8 cellular contexts compared by ENCODE assay signal in genomic region chr16:70113599-70113981, GRCh38. TPM values are rescaled to one million over a fixed set of nuclear protein-coding genes. Genes with fewer than 3 reads are reported as not detected.
A peak's percentile ranks its signal among the peaks of the same experiment; 100 is the strongest.
DNase-seq lines count a peak whose midpoint lies in the region; ATAC-seq, FAIRE-seq and TF ChIP-seq lines count a peak whose summit lies in the region.
"Not testable (repeated sequence)": the region's sequence is repeated elsewhere in the genome, so short reads cannot be mapped to it uniquely, and the experiment has no call there.

No MANE protein-coding gene starts in this region.

- ATAC-seq in GM18502 (IDR thresholded peaks at IDR 0.05; ENCODE audit: poor library complexity, unreplicated experiment) = peak; percentile 22
- ATAC-seq in GM23338 = peak; percentile 48
- peak; percentile 36 for ATAC-seq in HG03354 (IDR thresholded peaks at IDR 0.05; ENCODE audit: poor library complexity, severe bottlenecking, unreplicated experiment)
- peak; percentile 53 to 73 for ATAC-seq in right cardiac atrium
- peak; percentile 69 for ATAC-seq in omental fat pad (ENCODE audit: low FRiP score)

- not testable (repeated sequence) for DNase-seq in GM23338 (ENCODE audit: low spot score); T-helper 2 cell treated with Interferon-gamma antibody and Interleukin-4, amounts not matched to agents 5 μg/mL and 100 μg/mL, for 36 hours (ENCODE audit: low spot score); bronchial epithelial cell (ENCODE audit: low read depth); right cardiac atrium; omental fat pad (ENCODE audit: low spot score)

- H3K9me3 ChIP-seq in right cardiac atrium (ENCODE audit: control insufficient read depth, low read length) = not testable (repeated sequence)

- not testable (repeated sequence) for H3K4me1 ChIP-seq in GM23338 (ENCODE audit: insufficient read depth); right cardiac atrium (ENCODE audit: control insufficient read depth, insufficient read depth, low read length); urinary bladder (ENCODE audit: insufficient read depth)

- not testable (repeated sequence) for TF ChIP-seq CTCF in GM23338 (conservative IDR thresholded peaks at IDR 0.05; ENCODE audit: low read depth in 2 of 2); bronchial epithelial cell (IDR thresholded peaks at IDR 0.05; ENCODE audit: insufficient read depth, low read length, severe bottlenecking); omental fat pad (IDR thresholded peaks at IDR 0.05)

- WGBS in right cardiac atrium = 0% methylated on average over 2 of the region's 15 CpGs
- 0% methylated on average over 2 of the region's 15 CpGs for whole genome bisulfite sequencing in urinary bladder

- H3K4me1 Mint-ChIP-seq in GM23338 = not testable (repeated sequence)
- peaks cover 13% of the 10 kb centered on the region for H3K4me1 Mint-ChIP-seq in T-helper 2 cell treated with Interferon-gamma antibody and Interleukin-4, amounts not matched to agents 5 μg/mL and 100 μg/mL, for 36 hours (ENCODE audit: low read depth)

- not testable (repeated sequence) for H4K20me1 ChIP-seq in GM23338 (replicated peaks; ENCODE audit: insufficient read depth)

- not testable (repeated sequence) for H3K27me3 Mint-ChIP-seq in GM23338 (ENCODE audit: insufficient read depth, low read depth, poor library complexity); T-helper 2 cell treated with Interferon-gamma antibody and Interleukin-4, amounts not matched to agents 5 μg/mL and 100 μg/mL, for 36 hours (ENCODE audit: low read depth)

- H3K36me3 ChIP-seq in GM23338 (ENCODE audit: insufficient read depth); bronchial epithelial cell (ENCODE audit: control insufficient read depth, insufficient read depth, low read length); urinary bladder (ENCODE audit: insufficient read depth): not testable (repeated sequence)

- not testable (repeated sequence) for H3F3A ChIP-seq in GM23338 (replicated peaks; ENCODE audit: low read depth)

- FAIRE-seq in bronchial epithelial cell (lab: Jason Lieb, UNC) = not testable (repeated sequence)

- not testable (repeated sequence) for H3K27me3 ChIP-seq in GM23338 (ENCODE audit: insufficient read depth); bronchial epithelial cell (ENCODE audit: control insufficient read depth, insufficient read depth, low read length); right cardiac atrium (ENCODE audit: control insufficient read depth, insufficient read depth)

- H3K9me3 Mint-ChIP-seq in GM23338; T-helper 2 cell treated with Interferon-gamma antibody and Interleukin-4, amounts not matched to agents 5 μg/mL and 100 μg/mL, for 36 hours: not testable (repeated sequence)

- peak overlapping the region; percentile 97 for H3K4me3 Mint-ChIP-seq in GM23338
- peak overlapping the region; percentile 93 for H3K4me3 Mint-ChIP-seq in T-helper 2 cell treated with Interferon-gamma antibody and Interleukin-4, amounts not matched to agents 5 μg/mL and 100 μg/mL, for 36 hours

- not testable (repeated sequence) for H3K27ac ChIP-seq in GM23338 (ENCODE audit: low read depth)
- H3K27ac ChIP-seq in right cardiac atrium (ENCODE audit: low read length) (peak overlapping the region; percentile 98), urinary bladder (ENCODE audit: low read depth) (peak overlapping the region; percentile 81)

- H3K79me2 ChIP-seq in GM23338 (replicated peaks; ENCODE audit: insufficient read depth) = peaks cover 37% of the 10 kb centered on the region

- H3K9me2 ChIP-seq in GM23338 (ENCODE audit: insufficient read depth) = not testable (repeated sequence)

- H3K36me3 Mint-ChIP-seq in GM23338 (ENCODE audit: low read depth) = peaks cover 12% of the 10 kb centered on the region
- H3K36me3 Mint-ChIP-seq in T-helper 2 cell treated with Interferon-gamma antibody and Interleukin-4, amounts not matched to agents 5 μg/mL and 100 μg/mL, for 36 hours (ENCODE audit: low read depth) = not testable (repeated sequence)

- H3K4me2 ChIP-seq in GM23338 = peak overlapping the region; percentile 90

- not testable (repeated sequence) for H3K27ac Mint-ChIP-seq in GM23338
- peak overlapping the region; percentile 63 for H3K27ac Mint-ChIP-seq in T-helper 2 cell treated with Interferon-gamma antibody and Interleukin-4, amounts not matched to agents 5 μg/mL and 100 μg/mL, for 36 hours

- not testable (repeated sequence) for H2AFZ ChIP-seq in GM23338

- H3K4me3 ChIP-seq in GM23338 = peak overlapping the region; percentile 93
- peak overlapping the region; percentile 58 for H3K4me3 ChIP-seq in bronchial epithelial cell (ENCODE audit: low read depth, low read length)
- peak overlapping the region; percentile 48 for H3K4me3 ChIP-seq in right cardiac atrium (ENCODE audit: low read length)
- peak overlapping the region; percentile 60 for H3K4me3 ChIP-seq in urinary bladder (ENCODE audit: low read depth, low read length)

- intact Hi-C loops in right cardiac atrium (cut with DNase I) = not testable (repeated sequence)

RNA-seq across cellular contexts. Expression of gene PDPR, which starts 0.5 kb away (rescaled TPM):
- 35.7 and 38.2 TPM in 2 replicates for total RNA-seq in GM23338 (2014; rRNA removed; shearing (Covaris generic))
- polyA plus RNA-seq in GM23338 (2016; fragmentation: Nextera tagmentation; extraction: Ambion mirVana) (7.8 and 8.3 TPM in 2 replicates), right cardiac atrium (8.4 TPM), urinary bladder (17.2 TPM)
- total RNA-seq in bronchial epithelial cell (4.1 and 8.4 TPM in 2 replicates), right cardiac atrium (10 to 100 TPM; 20.2 to 36.3 (median 26.4) TPM), omental fat pad (10 to 100 TPM; 17.3 to 31.2 (median 24.4) TPM), urinary bladder (18.9 TPM)

RNA-seq across cellular contexts. Expression of gene CLEC18C, which starts 60.0 kb away (rescaled TPM):
- total RNA-seq in GM23338 (2014; rRNA removed; shearing (Covaris generic)) = not detected in 2 replicates
- polyA plus RNA-seq in GM23338 (2016; fragmentation: Nextera tagmentation; extraction: Ambion mirVana) (0.06 and 0.16 TPM in 2 replicates), right cardiac atrium (not detected), urinary bladder (0.04 TPM)
- total RNA-seq in bronchial epithelial cell (0.13 TPM in 1 of 2 replicates, not detected in the other), right cardiac atrium (under 1 TPM in 2 of 4 donors, not detected in 2; 0.18 to 0.31 TPM), omental fat pad (under 1 TPM in 1 of 4 donors, not detected in 3; 0.63 TPM), urinary bladder (not detected)
